Comparison of ENCODE assay signal across 28 cellular contexts in genomic region chr18:48961547-48961946, GRCh38. TPM values are rescaled to one million over a fixed set of nuclear protein-coding genes. Genes with fewer than 3 reads are reported as not detected.
A peak's percentile ranks its signal among the peaks of the same experiment; 100 is the strongest.
DNase-seq lines count a peak whose midpoint lies in the region; ATAC-seq, FAIRE-seq and TF ChIP-seq lines count a peak whose summit lies in the region.
"Had no signal": no experiment of that assay in that cellular context is flagged by ENCODE, and none has a peak within 500 bp of the region (broad histone marks: within the 10 kb centered on the region; RNA-seq: fewer than 3 reads in every experiment).

No MANE protein-coding gene starts in this region.

- H3K4me2 ChIP-seq in H1 (ENCODE audit: insufficient read depth in 1 of 2, low read depth in 2 of 2, low read length in 2 of 2) (no peak overlapping the region), osteoblast (ENCODE audit: insufficient read depth, low read length) (peak overlapping the region; percentile 43)

- H4K20me1 ChIP-seq in H1 (replicated peaks in 1 of 2; ENCODE audit: control insufficient read depth in 1 of 2, insufficient read depth in 2 of 2, low read length in 2 of 2) = no peaks in the 10 kb centered on the region
- no peaks in the 10 kb centered on the region for H4K20me1 ChIP-seq in osteoblast (ENCODE audit: insufficient read depth, low read length)

- H3K14ac ChIP-seq in H1 (ENCODE audit: insufficient read length) = no peak overlapping the region

- no peak overlapping the region for H2BK15ac ChIP-seq in H1 (ENCODE audit: low read length)

- no peak overlapping the region for H2AK5ac ChIP-seq in H1 (ENCODE audit: low read depth, low read length)

- ATAC-seq in HG02840 (IDR thresholded peaks at IDR 0.05; ENCODE audit: low FRiP score, unreplicated experiment) = no peak
- ATAC-seq in left cardiac atrium = no peak
- ATAC-seq: heart left ventricle, T-cell had no signal

- no peak overlapping the region for H3K56ac ChIP-seq in H1 (replicated peaks; ENCODE audit: insufficient read length, low read depth, low read length)

- H4K8ac ChIP-seq in H1 (ENCODE audit: extremely low read depth, insufficient read depth, low read length) = no peak overlapping the region

- H4K5ac ChIP-seq in H1 (ENCODE audit: insufficient read length, low read depth, low read length) = no peak overlapping the region

- TF ChIP-seq POLR2A in H1 (IDR thresholded peaks at IDR 0.05; ENCODE audit: control extremely low read depth in 1 of 2, low read depth in 2 of 2, low read length in 2 of 2) = no peak

- H3K4me1 ChIP-seq in H1 (replicated peaks in 1 of 4; ENCODE audit: control insufficient read depth in 3 of 4, insufficient read depth in 4 of 4, low read length in 3 of 4) (peaks cover 9 to 17% (median 13%) of the 10 kb centered on the region in 4 experiments), osteoblast (ENCODE audit: insufficient read depth, low read length) (peaks cover 39% of the 10 kb centered on the region)

- H3K79me2 ChIP-seq in H1 (ENCODE audit: control insufficient read depth in 1 of 2, insufficient read depth in 2 of 2, low read length in 2 of 2) (no peaks in the 10 kb centered on the region), osteoblast (ENCODE audit: insufficient read depth, low read length) (no peaks in the 10 kb centered on the region)

- H3K9ac ChIP-seq in H1 (replicated peaks in 1 of 4; ENCODE audit: extremely low read depth in 1 of 4, low read depth in 3 of 4, low read length in 3 of 4) = no peak overlapping the region

- H3K23me2 ChIP-seq in H1 (ENCODE audit: low read depth, low read length) = no peaks in the 10 kb centered on the region

- no peak overlapping the region for H4K91ac ChIP-seq in H1 (replicated peaks; ENCODE audit: insufficient read length, low read length)

- FAIRE-seq in H1 (lab: Jason Lieb, UNC) = no peak
- FAIRE-seq: GM12892, islet of Langerhans had no signal

- TF ChIP-seq CTCF in H1 (IDR thresholded peaks at IDR 0.05; ENCODE audit: control extremely low read depth in 1 of 3, insufficient read depth in 1 of 3, low read depth in 1 of 3, low read length in 3 of 3) (no peak), osteoblast (IDR thresholded peaks at IDR 0.05; ENCODE audit: extremely low read depth, low read depth, low read length) (no peak)

- H3K4me3 ChIP-seq in H1 (ENCODE audit: extremely low read depth in 1 of 4, insufficient read depth in 2 of 4, low read depth in 3 of 4, low read length in 4 of 4) (no peak overlapping the region), osteoblast (ENCODE audit: insufficient read depth, low read length) (no peak overlapping the region)
- H3K4me3 ChIP-seq: esophagus squamous epithelium, heart left ventricle, lower lobe of right lung, stomach had no signal

- no peak overlapping the region for H2AFZ ChIP-seq in H1 (ENCODE audit: low read length)
- H2AFZ ChIP-seq in osteoblast (ENCODE audit: low read length) = no peak overlapping the region

- TF ChIP-seq RAD21 in H1 (IDR thresholded peaks at IDR 0.05 in 1 of 2, conservative IDR thresholded peaks at IDR 0.05 in 1 of 2; ENCODE audit: low read depth in 2 of 2, low read length in 2 of 2) = no peak

- H3K9me3 ChIP-seq in H1 (ENCODE audit: insufficient read depth in 2 of 2, low read depth in 1 of 2, low read length in 1 of 2) (no peaks in the 10 kb centered on the region), osteoblast (ENCODE audit: low read depth, low read length) (no peaks in the 10 kb centered on the region)
- H3K9me3 ChIP-seq: esophagus squamous epithelium, heart left ventricle, lower lobe of right lung, stomach had no signal

- POLR2A ChIA-PET in H1 (lab: Charles Lee; ENCODE audit: partially characterized antibody) = interaction anchor here (0.8 to 2.8 kb wide), 4 partner anchors 9 to 27 kb away, joined by 3 to 16 read pairs (median 4); no protein-coding TSS in a partner anchor

- DNase-seq in EH (ENCODE audit: low read depth) (peak; percentile 58), OCI-M1 (lab: John Stamatoyannopoulos, UW) (peak; percentile 31), H1 (ENCODE audit: low read depth in 1 of 2, low spot score in 2 of 2) (no peak), osteoblast (ENCODE audit: insufficient read length, low spot score, missing footprints) (peak; percentile 10), NCI-H345 treated with DMSO at 0.1 percent for 48 hours (lab: John Stamatoyannopoulos, UW; ENCODE audit: unreplicated experiment) (no peak), DMS79 treated with DMSO at 0.1 percent for 48 hours (lab: John Stamatoyannopoulos, UW) (no peak), left cardiac atrium (no peak)
- DNase-seq: ACHN; activated CD4-positive, alpha-beta T cell treated with anti-CD3 and anti-CD28 coated beads, Interleukin-2, amount 10 ng/mL, durations not matched to agents 7 days and 5 days; activated gamma-delta T cell; amniotic stem cell; DMS 273 treated with DMSO at 0.1 percent for 48 hours; effector CD8-positive, alpha-beta T cell; esophagus squamous epithelium; HCEC 1CT; heart left ventricle; KG1; lower lobe of right lung; naive B cell; NCI-H1092 treated with DMSO at 0.1 percent for 48 hours; NCI-H524 treated with DMSO at 0.1 percent for 48 hours; Right ventricle myocardium superior; stimulated activated CD4-positive, alpha-beta T cell treated with anti-CD3 and anti-CD28 coated beads, Interleukin-4, amount 100 ng/mL, for 1 hour; stomach; T-cell had no signal

- intact Hi-C loops in left cardiac atrium (cut with DNase I) = no loop called here

- TF ChIP-seq EP300 in H1 (IDR thresholded peaks at IDR 0.05; ENCODE audit: borderline replicate concordance in 1 of 2, low read depth in 2 of 2, low read length in 2 of 2) = no peak

- H2BK120ac ChIP-seq in H1 (replicated peaks; ENCODE audit: low read depth, low read length) = peak overlapping the region; percentile 75

- H2BK20ac ChIP-seq in H1 (ENCODE audit: low read length) = no peak overlapping the region

- CTCF ChIA-PET in H1 (lab: Charles Lee; ENCODE audit: partially characterized antibody) = interaction anchor here (0.6 to 2.5 kb wide), 5 partner anchors 8 to 153 kb away, joined by 3 to 12 read pairs (median 3); no protein-coding TSS in a partner anchor

- H2BK12ac ChIP-seq in H1 (ENCODE audit: low read depth, low read length) = peak overlapping the region; percentile 71; the same call in 1 of the 2 replicates

- 85% methylated on average over 12 of the region's 12 CpGs; no CpG with 5 or more reads in 1 of the 2 experiments for WGBS in H1 (ENCODE audit: extremely low coverage in 1 of 2, insufficient coverage in 1 of 2, insufficient read length in 1 of 2, insufficient replicate concordance in 2 of 2, low coverage in 1 of 2, low lambda C conversion rate in 2 of 2, missing lambda C conversion rate in 1 of 2), 2 experiments

- no peaks in the 10 kb centered on the region for H3K79me1 ChIP-seq in H1 (ENCODE audit: low read depth, low read length)

- no peak overlapping the region; the same call in 1 of the 2 replicates for H2BK5ac ChIP-seq in H1 (ENCODE audit: low read depth, low read length)

- H3K27ac ChIP-seq in H1 (ENCODE audit: low read depth, low read length) (no peak overlapping the region), osteoblast (ENCODE audit: low read depth, low read length) (peak overlapping the region; percentile 94)
- H3K27ac ChIP-seq: heart left ventricle had no signal

- H3K36me3 ChIP-seq in H1 (ENCODE audit: control insufficient read depth in 2 of 4, insufficient read depth in 4 of 4, low read length in 3 of 4) (no peaks in the 10 kb centered on the region), osteoblast (ENCODE audit: insufficient read depth, low read length) (no peaks in the 10 kb centered on the region)
- H3K36me3 ChIP-seq: esophagus squamous epithelium, heart left ventricle, lower lobe of right lung, stomach had no signal

- H3K23ac ChIP-seq in H1 (ENCODE audit: insufficient read length) = no peak overlapping the region

- H3K18ac ChIP-seq in H1 (ENCODE audit: extremely low read depth, low read length) = 0 out of 2 replicates have a peak overlapping the region, but pooled peaks have one; percentile 25

- H3K27me3 ChIP-seq in H1 (replicated peaks in 1 of 4; ENCODE audit: control insufficient read depth in 3 of 4, extremely low read depth in 1 of 4, insufficient read depth in 3 of 4, low read length in 3 of 4) (peaks cover 0 to 3% (median 1%) of the 10 kb centered on the region in 4 experiments; a peak in 2 of 7 replicates), osteoblast (ENCODE audit: insufficient read depth, low read length) (no peaks in the 10 kb centered on the region)
- H3K27me3 ChIP-seq: esophagus squamous epithelium, heart left ventricle, stomach had no signal

- no peak overlapping the region for H3K4ac ChIP-seq in H1 (replicated peaks; ENCODE audit: insufficient read length, low read depth, low read length)

TF ChIP-seq in H1, 55 proteins besides CTCF, POLR2A, EP300 and RAD21:
- TF ChIP-seq SAP30 (IDR thresholded peaks at IDR 0.05; ENCODE audit: insufficient read depth, insufficient replicate concordance, low read length) (no peak), ZNF274 (IDR thresholded peaks at IDR 0.05; ENCODE audit: borderline replicate concordance, extremely low read depth, low read length) (no peak), CBX8 (IDR thresholded peaks at IDR 0.05; ENCODE audit: borderline replicate concordance, low read depth, low read length) (no peak), FOSL1 (IDR thresholded peaks at IDR 0.05; ENCODE audit: insufficient read depth, low read depth, low read length) (no peak), GABPA (IDR thresholded peaks at IDR 0.05; ENCODE audit: borderline replicate concordance, insufficient read depth, low read length) (no peak), MAX (IDR thresholded peaks at IDR 0.05) (no peak), RBBP5 (IDR thresholded peaks at IDR 0.05; ENCODE audit: borderline replicate concordance, low read depth, low read length) (no peak), SUZ12 (IDR thresholded peaks at IDR 0.05; ENCODE audit: low read length) (no peak)

RNA-seq across cellular contexts. Expression of gene SMAD7, which starts 10.8 kb away (rescaled TPM):
- total RNA-seq in H1 (2021; fragmentation: NEBNext Ultra II Directional; extraction: Animal tissue kit (Norgen Biotek cat#: 25700)) = 13.8 and 15.5 TPM in 2 replicates
- 6.5 and 6.6 TPM in 2 replicates for polyA plus RNA-seq in H1 (2011; rRNA removed)
- polyA plus RNA-seq in H1 (2011; cell fraction: cytosol; rRNA removed) = 6.1 TPM
- polyA plus RNA-seq in H1 (2011; cell fraction: nucleus; rRNA removed) = 9.4 TPM
- polyA plus RNA-seq in H1 (2012, experiment 1 of 2) = 3.7 to 4.5 TPM (median 4.3 TPM) in 4 replicates
- 4.8 TPM for polyA plus RNA-seq in H1 (2012, experiment 2 of 2)
- 12.4 TPM for polyA plus RNA-seq in H1 (2013, experiment 1 of 2)
- 12.0 TPM for polyA plus RNA-seq in H1 (2013, experiment 2 of 2)
- polyA minus RNA-seq in H1 (2011; rRNA and poly(A)+ RNA removed) = 10.3 and 13.5 TPM in 2 replicates
- 9.7 TPM for polyA minus RNA-seq in H1 (2011; cell fraction: cytosol; rRNA and poly(A)+ RNA removed)
- polyA minus RNA-seq in H1 (2011; cell fraction: nucleus; rRNA and poly(A)+ RNA removed) = 9.4 TPM
- total RNA-seq in osteoblast (76.0 and 81.6 TPM in 2 replicates), left cardiac atrium (10 to 100 TPM; 17.1 to 49.0 TPM)

Comparison
In these comparisons a context has a peak if more than half of its experiments do, and no peak if none do; other contexts are left out.
1. DNase-seq: peak in EH (single experiment), OCI-M1 (single experiment) and osteoblast (single experiment); none in H1 (0 of 2), NCI-H345 treated with DMSO at 0.1 percent for 48 hours (single experiment), DMS79 treated with DMSO at 0.1 percent for 48 hours (single experiment) and left cardiac atrium (single experiment).